ENCODE assay signal across 1 cellular context in genomic region chr14:100236873-100237272, GRCh38.
TF ChIP-seq lines count a peak whose summit lies in the region.

No MANE protein-coding gene starts in this region.

TF ChIP-seq in HCT116, 20 proteins besides CTCF, POLR2A, EP300 and RAD21 (continued from another document):
- TF ChIP-seq REST (IDR thresholded peaks at IDR 0.05; ENCODE audit: low read depth) (no peak), JUND (IDR thresholded peaks at IDR 0.05) (no peak), FOSL1 (IDR thresholded peaks at IDR 0.05; ENCODE audit: low read depth) (no peak)
TF ChIP-seq in HCT116: peak in this region for 0.
